In the genomic region with DNA sequence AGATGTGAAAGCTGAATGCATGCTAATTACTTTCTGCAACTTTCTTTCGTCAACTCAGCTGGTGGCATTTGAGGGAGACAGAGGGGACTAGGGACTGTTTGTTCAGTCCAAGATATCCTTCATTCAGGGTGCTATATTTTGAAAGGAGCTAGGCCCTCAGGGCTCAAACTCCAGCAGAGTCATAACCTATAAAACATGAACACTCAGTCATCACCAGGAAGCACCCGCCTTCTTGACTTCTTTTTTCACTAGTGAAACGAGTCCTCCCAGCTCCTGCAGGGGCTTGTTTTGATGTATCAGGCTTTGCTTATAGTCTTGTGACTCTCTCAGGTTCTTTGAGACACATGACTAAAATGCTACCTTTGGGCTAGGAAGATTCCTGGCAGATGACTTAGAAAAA, we compare ENCODE assay signal across 25 cellular contexts.
A peak's percentile ranks its signal among the peaks of the same experiment; 100 is the strongest.
DNase-seq lines count a peak whose midpoint lies in the region; ATAC-seq, FAIRE-seq and TF ChIP-seq lines count a peak whose summit lies in the region.
"Had no signal": no experiment of that assay in that cellular context is flagged by ENCODE, and none has a peak within 500 bp of the region (broad histone marks: within the 10 kb centered on the region; RNA-seq: fewer than 3 reads in every experiment).

No MANE protein-coding gene starts in this region.

- H3K4me3 ChIP-seq in bronchial epithelial cell (ENCODE audit: low read depth, low read length) (no peak overlapping the region), thyroid gland (replicated peaks in 1 of 3) (no peak overlapping the region)
- H3K4me3 ChIP-seq: dorsolateral prefrontal cortex, lung, pancreas, sigmoid colon, SJSA1, stomach, vagina had no signal

- H3K27ac Mint-ChIP-seq in osteocyte (ENCODE audit: unreplicated experiment), result peak overlapping the region; percentile 53
- H3K27ac Mint-ChIP-seq: activated T-helper 17 cell treated with anti-CD3 and anti-CD28 coated beads, Interleukin-2, amount 50 U/mL, for 72 hours; naive thymus-derived CD4-positive, alpha-beta T cell; T-helper 2 cell treated with Interferon-gamma antibody and Interleukin-4, amounts not matched to agents 5 μg/mL and 100 μg/mL, for 36 hours had no signal

- 85% methylated on average over 3 of the region's 3 CpGs for WGBS in thyroid gland, 2 donors

- TF ChIP-seq POLR2A in thyroid gland (IDR thresholded peaks at IDR 0.05), result no peak

- H3K4me1 ChIP-seq in thyroid gland, result no peaks in the 10 kb centered on the region
- H3K4me1 ChIP-seq: pancreas, SJSA1, vagina had no signal

- H3K27me3 Mint-ChIP-seq in osteocyte (ENCODE audit: unreplicated experiment), result no peaks in the 10 kb centered on the region
- H3K27me3 Mint-ChIP-seq: activated T-helper 17 cell treated with anti-CD3 and anti-CD28 coated beads, Interleukin-2, amount 50 U/mL, for 72 hours; naive thymus-derived CD4-positive, alpha-beta T cell had no signal

- no peaks in the 10 kb centered on the region for H3K9me3 Mint-ChIP-seq in osteocyte (ENCODE audit: unreplicated experiment)

- TF ChIP-seq CTCF in bronchial epithelial cell (IDR thresholded peaks at IDR 0.05; ENCODE audit: insufficient read depth, low read length, severe bottlenecking), result no peak
- TF ChIP-seq CTCF in osteocyte (IDR thresholded peaks at IDR 0.05), result no peak
- no peak for TF ChIP-seq CTCF in thyroid gland (IDR thresholded peaks at IDR 0.05)

- H3K4me3 Mint-ChIP-seq in osteocyte (ENCODE audit: unreplicated experiment), result no peak overlapping the region
- H3K4me3 Mint-ChIP-seq: activated T-helper 17 cell treated with anti-CD3 and anti-CD28 coated beads, Interleukin-2, amount 50 U/mL, for 72 hours; naive thymus-derived CD4-positive, alpha-beta T cell; T-helper 2 cell treated with Interferon-gamma antibody and Interleukin-4, amounts not matched to agents 5 μg/mL and 100 μg/mL, for 36 hours had no signal

- H3K4me1 Mint-ChIP-seq in osteocyte (ENCODE audit: unreplicated experiment), result peaks cover 52% of the 10 kb centered on the region
- H3K4me1 Mint-ChIP-seq: activated T-helper 17 cell treated with anti-CD3 and anti-CD28 coated beads, Interleukin-2, amount 50 U/mL, for 72 hours; naive thymus-derived CD4-positive, alpha-beta T cell had no signal

- no peak for ATAC-seq in GM18502 (IDR thresholded peaks at IDR 0.05; ENCODE audit: poor library complexity, unreplicated experiment)
- ATAC-seq: activated T-helper 17 cell treated with anti-CD3 and anti-CD28 coated beads, Interleukin-2, amount 50 U/mL, for 72 hours; naive thymus-derived CD4-positive, alpha-beta T cell; pancreas had no signal

- DNase-seq in EL, result peak; percentile 8
- DNase-seq in LoVo (ENCODE audit: low spot score), result peak; percentile 75
- DNase-seq in bronchial epithelial cell (ENCODE audit: low read depth), result peak; percentile 99
- DNase-seq in osteocyte (ENCODE audit: extremely low spot score, unreplicated experiment), result no peak
- DNase-seq in NCI-H187 treated with DMSO at 0.1 percent for 48 hours (lab: John Stamatoyannopoulos, UW), result no peak
- DNase-seq in thyroid gland, result no peak
- DNase-seq: AML-193; dorsolateral prefrontal cortex; erythroblast; MM.1S; naive thymus-derived CD4-positive, alpha-beta T cell; NCI-H1930; NCI-H510A treated with DMSO at 0.1 percent for 48 hours; pancreas; sigmoid colon; stimulated activated CD4-positive, alpha-beta T cell treated with anti-CD3 and anti-CD28 coated beads, Interleukin-1b, Interleukin-23, amount 100 ng/mL, for 48 hours; stomach had no signal

- peak; percentile 99 for FAIRE-seq in bronchial epithelial cell (lab: Jason Lieb, UNC)
- FAIRE-seq: D721Med, GM12892, pancreas had no signal

- peaks cover 2% of the 10 kb centered on the region for H3K36me3 Mint-ChIP-seq in osteocyte (ENCODE audit: unreplicated experiment)
- H3K36me3 Mint-ChIP-seq: naive thymus-derived CD4-positive, alpha-beta T cell had no signal

- intact Hi-C loops in thyroid gland (cut with DNase I), result no loop called here

- H3K36me3 ChIP-seq in bronchial epithelial cell (ENCODE audit: control insufficient read depth, insufficient read depth, low read length), result no peaks in the 10 kb centered on the region
- H3K36me3 ChIP-seq in thyroid gland, result no peaks in the 10 kb centered on the region
- H3K36me3 ChIP-seq: pancreas, sigmoid colon, SJSA1, stomach, vagina had no signal

- H3K27ac ChIP-seq in thyroid gland, result no peak overlapping the region
- H3K27ac ChIP-seq: dorsolateral prefrontal cortex, pancreas, sigmoid colon, SJSA1, stomach, vagina had no signal

- no peaks in the 10 kb centered on the region for H3K9me3 ChIP-seq in thyroid gland
- H3K9me3 ChIP-seq: pancreas, sigmoid colon, SJSA1, stomach, vagina had no signal

- H3K27me3 ChIP-seq in bronchial epithelial cell (ENCODE audit: control insufficient read depth, insufficient read depth, low read length), result no peaks in the 10 kb centered on the region
- H3K27me3 ChIP-seq in thyroid gland, result no peaks in the 10 kb centered on the region
- H3K27me3 ChIP-seq: dorsolateral prefrontal cortex, sigmoid colon, SJSA1, stomach, vagina had no signal

Comparison
In these comparisons a context has a peak if more than half of its experiments do, and no peak if none do; other contexts are left out.
1. DNase-seq: peak in EL (single experiment), LoVo (single experiment) and bronchial epithelial cell (single experiment); none in osteocyte (single experiment), NCI-H187 treated with DMSO at 0.1 percent for 48 hours (single experiment) and thyroid gland (0 of 2).